In the genomic region with DNA sequence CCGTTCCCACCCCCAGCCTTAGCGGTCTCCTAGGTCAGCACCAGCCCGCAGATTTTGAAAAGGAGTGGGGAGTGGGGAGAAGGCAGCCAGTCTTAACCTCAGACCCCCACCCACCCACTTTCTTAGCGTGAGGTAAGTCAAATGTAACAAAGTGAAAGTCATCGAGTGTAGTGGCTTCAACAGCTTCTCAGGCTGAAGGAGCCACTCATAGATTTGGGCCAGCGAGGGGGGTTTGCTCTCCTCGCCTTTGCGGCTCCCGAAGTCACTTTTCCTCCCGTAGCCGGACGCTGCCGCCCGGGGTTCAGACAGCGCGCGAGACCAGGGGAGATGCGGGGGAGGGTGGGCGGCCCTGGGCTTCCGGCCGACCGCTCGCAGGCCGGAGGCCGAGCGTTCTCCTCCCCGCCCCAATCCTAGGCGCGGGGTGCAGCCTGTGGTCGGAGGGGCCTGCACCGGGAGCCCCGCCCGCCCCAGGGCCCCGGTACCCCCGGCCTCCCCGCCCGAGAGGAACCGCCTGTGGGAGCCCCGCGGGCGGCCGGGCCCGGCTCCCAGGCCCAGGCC, we compare ENCODE assay signal across 10 cellular contexts. TPM values are rescaled to one million over a fixed set of nuclear protein-coding genes. Genes with fewer than 3 reads are reported as not detected.
DNase-seq lines count a peak whose midpoint lies in the region; ATAC-seq and TF ChIP-seq lines count a peak whose summit lies in the region.
"Had no signal": no experiment of that assay in that cellular context is flagged by ENCODE, and none has a peak within 500 bp of the region (broad histone marks: within the 10 kb centered on the region; RNA-seq: fewer than 3 reads in every experiment).

No MANE protein-coding gene starts in this region.

- no peaks in the 10 kb centered on the region for H3K9me3 Mint-ChIP-seq in activated CD4-positive, alpha-beta memory T cell treated with anti-CD3 and anti-CD28 coated beads for 36 hours
- no peaks in the 10 kb centered on the region for H3K9me3 Mint-ChIP-seq in Calu3 (ENCODE audit: low read depth, unreplicated experiment)

- H3K36me3 ChIP-seq in gastrocnemius medialis: no peaks in the 10 kb centered on the region

- POLR2A ChIA-PET in activated CD4-positive, alpha-beta memory T cell treated with anti-CD3 and anti-CD28 coated beads for 36 hours (lab: Charles Lee): no interaction called here

- H3K4me1 ChIP-seq in gastrocnemius medialis: peaks cover 36 to 53% of the 10 kb centered on the region in 2 donors

- no peak for ATAC-seq in gastrocnemius medialis

- CTCF ChIA-PET in activated CD4-positive, alpha-beta memory T cell treated with anti-CD3 and anti-CD28 coated beads for 36 hours (lab: Charles Lee): interaction anchor here (1.0 to 2.2 kb wide), 5 partner anchors 12 to 275 kb away, joined by 3 to 17 read pairs (median 4); no protein-coding TSS in a partner anchor
- CTCF ChIA-PET in Calu3 (lab: Charles Lee): no interaction called here

- H3K4me3 ChIP-seq in GM08714 (ENCODE audit: low read length): peak overlapping the region; percentile 55; the same call in 1 of the 2 replicates
- peak overlapping the region; percentile 41 to 52 (median 44) for H3K4me3 ChIP-seq in gastrocnemius medialis

- no peaks in the 10 kb centered on the region for H3K36me3 Mint-ChIP-seq in activated CD4-positive, alpha-beta memory T cell treated with anti-CD3 and anti-CD28 coated beads for 36 hours
- H3K36me3 Mint-ChIP-seq in Calu3 (ENCODE audit: insufficient read depth, unreplicated experiment): no peaks in the 10 kb centered on the region

- TF ChIP-seq POLR2A in gastrocnemius medialis (IDR thresholded peaks at IDR 0.05): no peak

- H3K4me1 Mint-ChIP-seq in activated CD4-positive, alpha-beta memory T cell treated with anti-CD3 and anti-CD28 coated beads for 36 hours (ENCODE audit: low read depth): peaks cover 49% of the 10 kb centered on the region
- H3K4me1 Mint-ChIP-seq in Calu3 (ENCODE audit: low read depth, unreplicated experiment): no peaks in the 10 kb centered on the region

- peaks cover 67% of the 10 kb centered on the region for H3K27me3 Mint-ChIP-seq in activated CD4-positive, alpha-beta memory T cell treated with anti-CD3 and anti-CD28 coated beads for 36 hours
- no peaks in the 10 kb centered on the region for H3K27me3 Mint-ChIP-seq in Calu3 (ENCODE audit: unreplicated experiment)

- H3K9me3 ChIP-seq in gastrocnemius medialis: no peaks in the 10 kb centered on the region

- no TSS peak for BruUV-seq in Calu3 (replicated peaks; lab: Mats Ljungman, UMichigan)

- peak overlapping the region; percentile 10 for H3K27ac Mint-ChIP-seq in activated CD4-positive, alpha-beta memory T cell treated with anti-CD3 and anti-CD28 coated beads for 36 hours
- no peak overlapping the region for H3K27ac Mint-ChIP-seq in Calu3 (ENCODE audit: unreplicated experiment)

- intact Hi-C loops in activated CD4-positive, alpha-beta memory T cell treated with anti-CD3 and anti-CD28 coated beads for 36 hours (cut with micrococcal nuclease): loop anchor here (5.0 kb wide), 2 partner anchors 47 to 62 kb away; no protein-coding TSS in a partner anchor
- intact Hi-C loops in gastrocnemius medialis (cut with DNase I; ENCODE audit: low total_unique reads): no loop called here
- intact Hi-C loops in Calu3 (cut with micrococcal nuclease; ENCODE audit: unreplicated experiment): no loop called here

- H3K27me3 ChIP-seq in gastrocnemius medialis: peaks cover 91 to 100% (median 100%) of the 10 kb centered on the region in 3 donors

- no peak for DNase-seq in activated CD4-positive, alpha-beta memory T cell treated with anti-CD3 and anti-CD28 coated beads for 36 hours
- DNase-seq in globus pallidus (ENCODE audit: low spot score): peak; percentile 38
- DNase-seq in gastrocnemius medialis: no peak
- no peak for DNase-seq in Calu3
- DNase-seq in ureter (ENCODE audit: low spot score): no peak
- DNase-seq in NCI-H524 (lab: John Stamatoyannopoulos, UW): no peak
- DNase-seq in NCI-H1417 (lab: John Stamatoyannopoulos, UW): no peak
- DNase-seq: activated CD8-positive, alpha-beta memory T cell treated with anti-CD3 and anti-CD28 coated beads for 24 hours had no signal

- in situ Hi-C loops in gastrocnemius medialis (cut with MboI; ENCODE audit: low sequenced_read_pairs in 4 of 4): no loop called here

- H3K4me3 Mint-ChIP-seq in activated CD4-positive, alpha-beta memory T cell treated with anti-CD3 and anti-CD28 coated beads for 36 hours: peak overlapping the region; percentile 65
- H3K4me3 Mint-ChIP-seq in Calu3 (ENCODE audit: low read depth, unreplicated experiment): no peak overlapping the region

- TF ChIP-seq CTCF in gastrocnemius medialis (IDR thresholded peaks at IDR 0.05 in 4 of 5, conservative IDR thresholded peaks at IDR 0.05 in 1 of 5) (no peak), Calu3 (IDR thresholded peaks at IDR 0.05; ENCODE audit: unreplicated experiment) (no peak)

- no peak overlapping the region for H3K27ac ChIP-seq in gastrocnemius medialis

RNA-seq across cellular contexts. Expression of a gene that starts 3.4 kb away (rescaled TPM):
- not detected for total RNA-seq in activated CD4-positive, alpha-beta memory T cell treated with anti-CD3 and anti-CD28 coated beads for 36 hours
- total RNA-seq in gastrocnemius medialis (not detected), Calu3 (2022) (not detected in 2 replicates), ureter (not detected)
- total RNA-seq: myocyte had no signal
